9 cellular contexts compared by ENCODE assay signal in the genomic region with DNA sequence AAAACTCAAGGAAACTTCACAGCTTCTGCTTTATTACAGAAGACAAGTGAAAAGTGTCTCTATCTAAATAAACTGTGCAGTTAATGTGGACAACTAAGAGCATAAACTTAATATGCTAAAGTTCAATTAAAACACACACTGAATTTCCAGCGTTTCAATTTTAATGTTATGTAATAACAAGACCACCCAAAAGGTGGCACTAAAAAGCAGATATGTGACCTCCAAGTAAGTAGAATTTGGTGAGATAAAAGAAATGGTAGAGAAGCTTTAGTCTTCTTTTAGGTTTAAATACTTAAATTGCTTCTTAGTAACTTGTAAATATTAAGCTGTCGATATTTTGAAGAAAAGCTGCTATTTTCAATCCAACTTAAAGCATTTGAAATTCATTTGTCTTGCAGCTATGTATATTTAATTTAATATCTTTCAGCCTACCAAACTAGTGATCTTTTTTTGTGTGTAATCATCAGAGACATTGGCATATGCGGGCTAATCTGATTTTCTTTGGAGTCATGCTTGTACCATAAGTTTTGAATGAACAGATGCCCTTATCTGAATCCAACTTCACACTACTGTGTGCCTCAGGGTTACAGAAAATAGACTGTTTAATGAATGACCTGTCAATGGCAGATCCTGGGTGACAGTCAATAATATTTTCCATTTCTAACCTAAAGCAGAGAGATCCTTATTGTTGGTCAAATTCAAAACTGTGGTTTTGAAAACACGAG. TPM values are rescaled to one million over a fixed set of nuclear protein-coding genes. Genes with fewer than 3 reads are reported as not detected.
DNase-seq lines count a peak whose midpoint lies in the region; ATAC-seq, FAIRE-seq and TF ChIP-seq lines count a peak whose summit lies in the region.
"Had no signal": no experiment of that assay in that cellular context is flagged by ENCODE, and none has a peak within 500 bp of the region (broad histone marks: within the 10 kb centered on the region; RNA-seq: fewer than 3 reads in every experiment).

No MANE protein-coding gene starts in this region.

- no peak for DNase-seq in AG04449 (ENCODE audit: low read depth, low spot score)
- peak; percentile 19 for DNase-seq in HTR-8/SVneo (ENCODE audit: insufficient read length, low spot score)
- peak; percentile 7 for DNase-seq in SW480 (ENCODE audit: low spot score)
- peak; percentile 25 for DNase-seq in iPS-NIHi7 (ENCODE audit: extremely low spot score)
- DNase-seq in naive thymus-derived CD4-positive, alpha-beta T cell = no peak
- no peak for DNase-seq in stimulated activated CD4-positive, alpha-beta T cell treated with anti-CD3 and anti-CD28 coated beads, Interleukin-2, amount 100 ng/mL, for 48 hours
- DNase-seq in MG63 = no peak

- no peaks in the 10 kb centered on the region for H3K9me3 ChIP-seq in naive thymus-derived CD4-positive, alpha-beta T cell (ENCODE audit: control insufficient read depth in 2 of 3, low read length in 3 of 3)
- no peaks in the 10 kb centered on the region for H3K9me3 ChIP-seq in MG63

- no peaks in the 10 kb centered on the region for H3K36me3 Mint-ChIP-seq in naive thymus-derived CD4-positive, alpha-beta T cell

- ATAC-seq in naive thymus-derived CD4-positive, alpha-beta T cell = no peak
- ATAC-seq in HG03196 (IDR thresholded peaks at IDR 0.05; ENCODE audit: unreplicated experiment) = no peak
- ATAC-seq: activated CD4-positive, CD25-positive, alpha-beta regulatory T cell treated with anti-CD3 and anti-CD28 coated beads, Interleukin-2, amount 50 U/mL, for 24 hours had no signal

- intact Hi-C loops in naive thymus-derived CD4-positive, alpha-beta T cell (cut with micrococcal nuclease) = no loop called here

- H3K4me3 ChIP-seq in AG04449 (ENCODE audit: low read depth, low read length) (no peak overlapping the region), MG63 (no peak overlapping the region)
- H3K4me3 ChIP-seq in naive thymus-derived CD4-positive, alpha-beta T cell (ENCODE audit: low read length) = no peak overlapping the region

- H3K27me3 ChIP-seq in naive thymus-derived CD4-positive, alpha-beta T cell (ENCODE audit: control insufficient read depth in 2 of 2, insufficient read depth in 2 of 2, low read length in 2 of 2) = no peaks in the 10 kb centered on the region
- H3K27me3 ChIP-seq in MG63 = no peaks in the 10 kb centered on the region

- no peaks in the 10 kb centered on the region for H3K4me1 ChIP-seq in naive thymus-derived CD4-positive, alpha-beta T cell (ENCODE audit: control insufficient read depth in 2 of 2, insufficient read depth in 2 of 2, low read length in 2 of 2)

- CTCF ChIA-PET in AG04449 (lab: Yijun Ruan, JAX) = interaction anchor here (0.6 to 4.4 kb wide), 41 partner anchors 11 to 1864 kb away, joined by 3 to 35 read pairs (median 3); no protein-coding TSS in a partner anchor
- CTCF ChIA-PET in naive thymus-derived CD4-positive, alpha-beta T cell (lab: Charles Lee) = interaction anchor here (0.6 kb wide), 1 partner anchor 1411 kb away, joined by 4 read pairs; no protein-coding TSS in a partner anchor

- FAIRE-seq in HTR-8/SVneo (lab: Jason Lieb, UNC) = no peak

- no peak overlapping the region for H3K27ac ChIP-seq in naive thymus-derived CD4-positive, alpha-beta T cell (ENCODE audit: low read depth, low read length)

- peaks cover 0 to 4% (median 0%) of the 10 kb centered on the region in 11 donors for H3K9me3 Mint-ChIP-seq in naive thymus-derived CD4-positive, alpha-beta T cell

- H3K27me3 Mint-ChIP-seq in naive thymus-derived CD4-positive, alpha-beta T cell = peaks cover 0 to 27% (median 13%) of the 10 kb centered on the region in 5 donors

- no peaks in the 10 kb centered on the region for H3K36me3 ChIP-seq in naive thymus-derived CD4-positive, alpha-beta T cell (ENCODE audit: control insufficient read depth in 2 of 3, insufficient read depth in 3 of 3, low read length in 3 of 3)
- H3K36me3 ChIP-seq in MG63 = no peaks in the 10 kb centered on the region

- no peak overlapping the region for H3K4me3 Mint-ChIP-seq in naive thymus-derived CD4-positive, alpha-beta T cell

- H3K4me1 Mint-ChIP-seq in naive thymus-derived CD4-positive, alpha-beta T cell = no peaks in the 10 kb centered on the region

- H3K27ac Mint-ChIP-seq in naive thymus-derived CD4-positive, alpha-beta T cell = no peak overlapping the region

- POLR2A ChIA-PET in AG04449 (lab: Yijun Ruan, JAX) = no interaction called here
- POLR2A ChIA-PET in naive thymus-derived CD4-positive, alpha-beta T cell (lab: Charles Lee) = no interaction called here

- peak; percentile 25 for TF ChIP-seq CTCF in AG04449 (IDR thresholded peaks at IDR 0.05; ENCODE audit: insufficient read depth, low read length, missing control alignments)

RNA-seq across cellular contexts. Expression of gene ADAMTS1, which starts 36.5 kb away (rescaled TPM):
- total RNA-seq in naive thymus-derived CD4-positive, alpha-beta T cell = 1 to 10 TPM in 2 of 5 experiments, under 1 TPM in 1, not detected in 2; 0.56 to 7.6 (median 3.3) TPM
- under 1 TPM; 0.48 to 0.71 TPM for polyA plus RNA-seq in naive thymus-derived CD4-positive, alpha-beta T cell
- total RNA-seq in MG63 (2014; rRNA removed; shearing (Covaris generic); ENCODE audit: low replicate concordance) = 170 and 172 TPM in 2 replicates

Comparison
In these comparisons a context has a peak if more than half of its experiments do, and no peak if none do; other contexts are left out.
1. DNase-seq: peak in HTR-8/SVneo (single experiment), SW480 (single experiment) and iPS-NIHi7 (single experiment); none in AG04449 (single experiment), naive thymus-derived CD4-positive, alpha-beta T cell (0 of 9), stimulated activated CD4-positive, alpha-beta T cell treated with anti-CD3 and anti-CD28 coated beads, Interleukin-2, amount 100 ng/mL, for 48 hours (0 of 2) and MG63 (single experiment).
2. RNA of gene ADAMTS1, which starts 36.5 kb away (total RNA-seq): 170 to 172 TPM in MG63; 0.56 to 7.6 TPM in naive thymus-derived CD4-positive, alpha-beta T cell; every median in the first group is over 10 times any median in the second.